In the genomic region with DNA sequence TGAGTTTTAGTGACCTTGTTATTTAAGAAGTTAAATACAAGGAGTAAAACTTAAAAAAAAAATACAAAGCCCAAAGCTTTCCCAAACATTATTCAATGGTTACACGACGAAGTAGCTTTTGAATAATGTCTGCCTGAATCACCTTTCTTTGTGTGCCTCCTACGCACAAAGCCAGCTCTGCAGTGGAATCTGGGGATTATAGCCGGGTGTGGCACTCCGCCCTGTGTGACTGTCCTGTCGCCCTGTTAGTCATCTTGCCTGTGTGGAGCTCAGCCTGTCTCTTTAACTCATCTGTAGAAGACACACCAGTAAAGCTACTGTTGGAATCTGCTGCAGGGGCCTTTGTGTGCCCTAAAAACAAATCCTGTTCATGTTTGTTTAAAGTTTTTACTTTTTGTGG, we compare ENCODE assay signal across 10 cellular contexts.
DNase-seq lines count a peak whose midpoint lies in the region; ATAC-seq and TF ChIP-seq lines count a peak whose summit lies in the region.
"Had no signal": no experiment of that assay in that cellular context is flagged by ENCODE, and none has a peak within 500 bp of the region (broad histone marks: within the 10 kb centered on the region; RNA-seq: fewer than 3 reads in every experiment).

No MANE protein-coding gene starts in this region.

- peaks cover 20 to 24% of the 10 kb centered on the region in 2 donors for H3K36me3 ChIP-seq in thyroid gland

- no peak for ATAC-seq in GM18498 (IDR thresholded peaks at IDR 0.05; ENCODE audit: unreplicated experiment)

- no peaks in the 10 kb centered on the region for H3K9me3 ChIP-seq in thyroid gland

- H3K4me3 ChIP-seq in thyroid gland (replicated peaks in 1 of 3): no peak overlapping the region

- WGBS in thyroid gland, 2 donors: 78 to 84% methylated on average over 6 of the region's 6 CpGs

- intact Hi-C loops in thyroid gland (cut with DNase I): no loop called here

- no peaks in the 10 kb centered on the region for H3K27me3 ChIP-seq in thyroid gland

- TF ChIP-seq POLR2A in thyroid gland (IDR thresholded peaks at IDR 0.05): no peak

- no peak for TF ChIP-seq CTCF in thyroid gland (IDR thresholded peaks at IDR 0.05)

- no peak overlapping the region for H3K27ac ChIP-seq in thyroid gland

- no peaks in the 10 kb centered on the region for H3K4me1 ChIP-seq in thyroid gland

- peak; percentile 63 for DNase-seq in AG08395 (ENCODE audit: low spot score)
- DNase-seq in HK-2 (ENCODE audit: unreplicated experiment): peak; percentile 37
- peak; percentile 99 for DNase-seq in SW480 (ENCODE audit: low spot score)
- DNase-seq in islet precursor cell: peak; percentile 89
- DNase-seq in thyroid gland: no peak
- no peak for DNase-seq in cerebellar nuclear complex (lab: John Stamatoyannopoulos, UW)
- DNase-seq in NCI-H524 (lab: John Stamatoyannopoulos, UW): no peak
- DNase-seq: DMS153; effector CD4-positive, alpha-beta T cell had no signal

Comparison
In these comparisons a context has a peak if more than half of its experiments do, and no peak if none do; other contexts are left out.
1. DNase-seq: peak in AG08395 (single experiment), HK-2 (single experiment), SW480 (single experiment) and islet precursor cell (single experiment); none in thyroid gland (0 of 2), cerebellar nuclear complex (0 of 2) and NCI-H524 (0 of 2).